ENCODE assay signal across 9 cellular contexts in the genomic region with DNA sequence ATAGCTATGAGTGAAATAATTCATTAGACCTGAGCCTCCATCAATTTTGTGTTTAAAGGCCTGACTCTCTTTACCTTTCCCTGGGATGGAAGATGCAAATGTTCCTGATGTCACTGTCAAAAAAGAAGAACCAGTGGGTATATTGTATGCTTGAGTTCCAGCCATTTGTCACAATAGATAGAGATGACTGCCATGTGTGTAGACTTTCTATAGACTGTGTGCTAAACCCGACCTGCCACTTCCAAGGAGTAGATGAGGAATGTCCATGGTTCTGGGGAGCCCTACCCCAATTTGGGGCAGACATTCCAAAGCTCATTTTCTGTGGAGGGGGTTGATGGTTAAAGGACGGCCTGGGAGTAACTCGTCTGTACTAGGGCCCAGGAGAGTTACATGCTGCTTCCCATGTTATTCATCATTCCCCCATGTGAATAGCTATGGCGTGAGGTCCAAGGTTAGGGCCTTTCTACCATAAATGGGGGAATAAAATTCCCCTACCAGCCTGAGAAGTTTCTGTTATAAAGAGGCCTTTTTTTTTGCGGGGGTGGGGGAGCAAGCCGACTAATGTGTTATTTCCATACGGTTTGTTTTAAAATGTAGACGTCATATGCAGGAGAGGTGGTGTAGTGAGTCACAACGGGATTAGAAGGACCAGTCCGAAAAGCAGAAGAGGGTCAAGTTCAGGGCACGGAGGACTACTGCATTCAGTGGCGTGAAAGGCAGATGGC. TPM values are rescaled to one million over a fixed set of nuclear protein-coding genes. Genes with fewer than 3 reads are reported as not detected.
A peak's percentile ranks its signal among the peaks of the same experiment; 100 is the strongest.
DNase-seq lines count a peak whose midpoint lies in the region; ATAC-seq, FAIRE-seq and TF ChIP-seq lines count a peak whose summit lies in the region.
"Had no signal": no experiment of that assay in that cellular context is flagged by ENCODE, and none has a peak within 500 bp of the region (broad histone marks: within the 10 kb centered on the region; RNA-seq: fewer than 3 reads in every experiment).

No MANE protein-coding gene starts in this region.

- DNase-seq in A549 (ENCODE audit: low read depth in 1 of 2, low spot score in 1 of 2) (no peak), RCC 7860 (ENCODE audit: low spot score) (peak; percentile 35), HK-2 (ENCODE audit: unreplicated experiment) (no peak), KBM-7 (no peak)
- DNase-seq: activated gamma-delta T cell treated with Interleukin-2 at 50 U/mL for 16 hours had no signal

- H3K9me3 ChIP-seq in A549: no peaks in the 10 kb centered on the region

- CTCF ChIA-PET in A549 (lab: Yijun Ruan, JAX): interaction anchor here (1.5 to 2.3 kb wide), 3 partner anchors 61 to 73 kb away, joined by 4 to 6 read pairs (median 5); no protein-coding TSS in a partner anchor

- TF ChIP-seq CTCF in A549 (IDR thresholded peaks at IDR 0.05): no peak

- no peak for TF ChIP-seq RAD21 in A549 (conservative IDR thresholded peaks at IDR 0.05 in 1 of 2, IDR thresholded peaks at IDR 0.05 in 1 of 2)

- in situ Hi-C loops in KBM-7 (cut with MboI; ENCODE audit: low pct_unique_long_range_greater_than_20kb, low sequenced_read_pairs): no loop called here

- H3K4me1 ChIP-seq in A549: peaks cover 14% of the 10 kb centered on the region

- peak overlapping the region in 1 of 2 experiments; percentile 66; a peak in 1 of 6 replicates for H3K27ac ChIP-seq in A549

- no peak for ATAC-seq in A549
- ATAC-seq in GM18867 (IDR thresholded peaks at IDR 0.05; ENCODE audit: unreplicated experiment): peak; percentile 66
- peak; percentile 76 for ATAC-seq in esophagus mucosa
- ATAC-seq in GM18870 (IDR thresholded peaks at IDR 0.05; ENCODE audit: unreplicated experiment): no peak
- no peak for ATAC-seq in HG03139 (IDR thresholded peaks at IDR 0.05; ENCODE audit: unreplicated experiment)

- POLR2A ChIA-PET in A549 (lab: Yijun Ruan, JAX): no interaction called here

- TF ChIP-seq EP300 in A549 (IDR thresholded peaks at IDR 0.05): no peak

- FAIRE-seq in A549 (lab: Jason Lieb, UNC) (no peak), RCC 7860 (lab: Jason Lieb, UNC) (no peak)

- H3K4me3 ChIP-seq in A549: no peak overlapping the region

- TF ChIP-seq POLR2A in A549 (IDR thresholded peaks at IDR 0.05; ENCODE audit: low read length): no peak

- peak overlapping the region; percentile 24; the same call in 2 of the 3 replicates for H3K4me2 ChIP-seq in A549

- 83% methylated on average over 12 of the region's 12 CpGs for WGBS in A549 (ENCODE audit: missing lambda C conversion rate)

TF ChIP-seq in A549, 52 proteins besides CTCF, POLR2A, EP300 and RAD21:
- TF ChIP-seq, protein P1, sequence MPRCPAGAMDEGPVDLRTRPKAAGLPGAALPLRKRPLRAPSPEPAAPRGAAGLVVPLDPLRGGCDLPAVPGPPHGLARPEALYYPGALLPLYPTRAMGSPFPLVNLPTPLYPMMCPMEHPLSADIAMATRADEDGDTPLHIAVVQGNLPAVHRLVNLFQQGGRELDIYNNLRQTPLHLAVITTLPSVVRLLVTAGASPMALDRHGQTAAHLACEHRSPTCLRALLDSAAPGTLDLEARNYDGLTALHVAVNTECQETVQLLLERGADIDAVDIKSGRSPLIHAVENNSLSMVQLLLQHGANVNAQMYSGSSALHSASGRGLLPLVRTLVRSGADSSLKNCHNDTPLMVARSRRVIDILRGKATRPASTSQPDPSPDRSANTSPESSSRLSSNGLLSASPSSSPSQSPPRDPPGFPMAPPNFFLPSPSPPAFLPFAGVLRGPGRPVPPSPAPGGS (IDR thresholded peaks at IDR 0.05): no peak
- TF ChIP-seq RNF2 (IDR thresholded peaks at IDR 0.05; ENCODE audit: borderline replicate concordance, low read depth) (no peak), ZC3H11A (IDR thresholded peaks at IDR 0.05) (no peak), MAFK (IDR thresholded peaks at IDR 0.05; ENCODE audit: partially characterized antibody) (no peak), MAZ (IDR thresholded peaks at IDR 0.05; ENCODE audit: borderline replicate concordance, low read depth, low read length) (no peak), RFX5 (IDR thresholded peaks at IDR 0.05) (no peak), TP53 (CRISPR knock-in tag; IDR thresholded peaks at IDR 0.05) (no peak), HOXB13 (CRISPR knock-in tag; IDR thresholded peaks at IDR 0.05; ENCODE audit: low read depth) (no peak), KDM5A (IDR thresholded peaks at IDR 0.05) (no peak), RCOR1 (IDR thresholded peaks at IDR 0.05; ENCODE audit: low read depth, low read length) (no peak), CBX2 (IDR thresholded peaks at IDR 0.05; ENCODE audit: borderline replicate concordance, low read depth) (no peak), SMC3 (IDR thresholded peaks at IDR 0.05) (no peak), CHD4 (IDR thresholded peaks at IDR 0.05; ENCODE audit: borderline replicate concordance) (no peak), ESRRA (IDR thresholded peaks at IDR 0.05; ENCODE audit: borderline replicate concordance, low read length) (no peak)
- TF ChIP-seq, protein P2, sequence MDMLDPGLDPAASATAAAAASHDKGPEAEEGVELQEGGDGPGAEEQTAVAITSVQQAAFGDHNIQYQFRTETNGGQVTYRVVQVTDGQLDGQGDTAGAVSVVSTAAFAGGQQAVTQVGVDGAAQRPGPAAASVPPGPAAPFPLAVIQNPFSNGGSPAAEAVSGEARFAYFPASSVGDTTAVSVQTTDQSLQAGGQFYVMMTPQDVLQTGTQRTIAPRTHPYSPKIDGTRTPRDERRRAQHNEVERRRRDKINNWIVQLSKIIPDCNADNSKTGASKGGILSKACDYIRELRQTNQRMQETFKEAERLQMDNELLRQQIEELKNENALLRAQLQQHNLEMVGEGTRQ (IDR thresholded peaks at IDR 0.05): no peak
- TF ChIP-seq, protein P3, sequence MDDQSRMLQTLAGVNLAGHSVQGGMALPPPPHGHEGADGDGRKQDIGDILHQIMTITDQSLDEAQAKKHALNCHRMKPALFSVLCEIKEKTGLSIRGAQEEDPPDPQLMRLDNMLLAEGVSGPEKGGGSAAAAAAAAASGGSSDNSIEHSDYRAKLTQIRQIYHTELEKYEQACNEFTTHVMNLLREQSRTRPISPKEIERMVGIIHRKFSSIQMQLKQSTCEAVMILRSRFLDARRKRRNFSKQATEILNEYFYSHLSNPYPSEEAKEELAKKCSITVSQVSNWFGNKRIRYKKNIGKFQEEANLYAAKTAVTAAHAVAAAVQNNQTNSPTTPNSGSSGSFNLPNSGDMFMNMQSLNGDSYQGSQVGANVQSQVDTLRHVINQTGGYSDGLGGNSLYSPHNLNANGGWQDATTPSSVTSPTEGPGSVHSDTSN (IDR thresholded peaks at IDR 0.05): no peak

RNA-seq across cellular contexts. Expression of gene IL1B, which starts 24.1 kb away (rescaled TPM):
- polyA plus RNA-seq in A549 (2011; rRNA removed) (0.70 and 0.98 TPM in 2 replicates), A549 (2017; fragmentation: RNase III; extraction: RNeasy Plus Mini Kit Qiagen cat#74134 plus additional on column Dnase treatment) (0.14 to 0.54 TPM (median 0.38 TPM) in 3 replicates)
- 0.38 and 0.41 TPM in 2 replicates for polyA plus RNA-seq in A549 (2012; cell fraction: cytosol; rRNA removed)
- polyA plus RNA-seq in A549 (2012; cell fraction: nucleus; rRNA removed): 0.58 and 0.95 TPM in 2 replicates
- polyA minus RNA-seq in A549 (2011; rRNA and poly(A)+ RNA removed): 0.88 and 1.8 TPM in 2 replicates
- 4.1 TPM for total RNA-seq in esophagus mucosa

RNA-seq across cellular contexts. Expression of gene IL1A, which starts 28.2 kb away (rescaled TPM):
- polyA plus RNA-seq in A549 (2011; rRNA removed): 0.25 and 0.95 TPM in 2 replicates
- 0.10 and 0.12 TPM in 2 replicates for polyA plus RNA-seq in A549 (2012; cell fraction: cytosol; rRNA removed)
- polyA plus RNA-seq in A549 (2012; cell fraction: nucleus; rRNA removed): 0.06 and 0.22 TPM in 2 replicates
- 0.10 to 0.11 TPM in 2 of 3 replicates, not detected in the other for polyA plus RNA-seq in A549 (2017; fragmentation: RNase III; extraction: RNeasy Plus Mini Kit Qiagen cat#74134 plus additional on column Dnase treatment)
- polyA minus RNA-seq in A549 (2011; rRNA and poly(A)+ RNA removed): 0.50 TPM in 1 of 2 replicates, not detected in the other
- 9.4 TPM for total RNA-seq in esophagus mucosa

RNA-seq across cellular contexts. Expression of gene CKAP2L, which starts 48.1 kb away (rescaled TPM):
- polyA plus RNA-seq in A549 (2011; rRNA removed) (11.3 and 14.0 TPM in 2 replicates), A549 (2017; fragmentation: RNase III; extraction: RNeasy Plus Mini Kit Qiagen cat#74134 plus additional on column Dnase treatment) (14.0 to 17.1 TPM (median 15.9 TPM) in 3 replicates)
- 4.3 and 4.4 TPM in 2 replicates for polyA plus RNA-seq in A549 (2012; cell fraction: cytosol; rRNA removed)
- 1.8 and 2.1 TPM in 2 replicates for polyA plus RNA-seq in A549 (2012; cell fraction: nucleus; rRNA removed)
- 3.9 and 7.9 TPM in 2 replicates for polyA minus RNA-seq in A549 (2011; rRNA and poly(A)+ RNA removed)
- total RNA-seq in esophagus mucosa: 14.0 TPM

Comparison
In these comparisons a context has a peak if more than half of its experiments do, and no peak if none do; other contexts are left out.
1. ATAC-seq: peak in GM18867 (single experiment) and esophagus mucosa (single experiment); none in A549 (0 of 2), GM18870 (single experiment) and HG03139 (single experiment).